Comparison of ENCODE assay signal across 24 cellular contexts in the genomic region with DNA sequence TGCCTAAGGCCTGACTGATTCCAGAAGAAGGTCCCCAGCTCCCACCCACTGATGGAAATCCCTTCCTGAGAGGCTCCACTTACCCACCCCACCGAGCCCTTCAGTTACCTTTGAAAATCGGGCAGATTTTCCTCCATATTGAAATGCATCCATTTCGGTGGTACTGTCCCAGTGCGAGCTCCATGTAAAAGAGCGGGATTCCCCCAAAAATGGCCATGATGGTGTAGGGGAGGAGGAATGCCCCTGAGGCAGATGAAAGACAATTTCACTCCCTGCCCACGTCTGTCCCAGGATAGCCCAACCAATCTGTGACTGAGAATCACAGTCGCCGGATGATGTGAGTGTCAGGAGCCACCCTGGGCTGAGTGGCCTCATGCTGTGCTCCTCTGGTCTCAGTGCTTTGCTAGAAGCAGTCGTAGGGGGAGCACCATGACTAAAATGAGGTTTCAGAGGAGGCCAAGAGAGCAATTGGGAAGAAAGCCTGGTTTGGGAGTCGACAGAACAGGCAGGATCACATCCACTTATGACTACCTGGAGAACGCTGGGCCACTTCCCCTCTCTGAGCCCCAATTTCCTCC. TPM values are rescaled to one million over a fixed set of nuclear protein-coding genes. Genes with fewer than 3 reads are reported as not detected.
DNase-seq lines count a peak whose midpoint lies in the region; ATAC-seq, FAIRE-seq and TF ChIP-seq lines count a peak whose summit lies in the region.
"Had no signal": no experiment of that assay in that cellular context is flagged by ENCODE, and none has a peak within 500 bp of the region (broad histone marks: within the 10 kb centered on the region; RNA-seq: fewer than 3 reads in every experiment).

No MANE protein-coding gene starts in this region.

- TF ChIP-seq POLR2A in GM12892 (IDR thresholded peaks at IDR 0.05; ENCODE audit: low read depth, low read length) (no peak), transverse colon (IDR thresholded peaks at IDR 0.05) (no peak)

- WGBS in mesendoderm (ENCODE audit: extremely low coverage, insufficient coverage, low lambda C conversion rate) = no CpG with 5 or more reads among the region's 11 CpGs
- WGBS in transverse colon (ENCODE audit: low coverage in 1 of 2), 2 donors = 79 to 89% methylated on average over 8 to 11 of the region's 11 CpGs

- H2BK15ac ChIP-seq in mesendoderm (replicated peaks; ENCODE audit: low read depth) = no peak overlapping the region

- H2AK5ac ChIP-seq in mesendoderm (ENCODE audit: low read length) = no peak overlapping the region

- CTCF ChIA-PET in Caco-2 (lab: Charles Lee) = interaction anchor here (0.7 kb wide), 1 partner anchor 24 kb away, joined by 3 read pairs; no protein-coding TSS in a partner anchor

- no peak for TF ChIP-seq EP300 in transverse colon (IDR thresholded peaks at IDR 0.05; ENCODE audit: low read depth)

- ATAC-seq in HG03045 (IDR thresholded peaks at IDR 0.05; ENCODE audit: unreplicated experiment) = peak; percentile 47

- H4K8ac ChIP-seq in mesendoderm (ENCODE audit: low read depth, low read length) = no peak overlapping the region

- no peak overlapping the region for H2BK120ac ChIP-seq in mesendoderm (ENCODE audit: low read depth, low read length)

- DNase-seq in Caco-2 = no peak
- no peak for DNase-seq in GM12892 (ENCODE audit: insufficient read length)
- DNase-seq in mesendoderm = peak; percentile 52
- DNase-seq in transverse colon = no peak
- no peak for DNase-seq in AG20443 (ENCODE audit: low spot score)
- DNase-seq in RPMI8226 = no peak
- DNase-seq: Calu3; CD4-positive, CD25-positive, alpha-beta regulatory T cell; DMS79; GDM1; GM23248; IMR-90; NCI-H1436 treated with DMSO at 0.1 percent for 48 hours; NCI-H2081 treated with DMSO at 0.1 percent for 48 hours; NCI-H226; NCI-H526; NK-92 treated with Interleukin-12 subunit alpha and Interleukin-12 subunit beta, amount 100 ng/mL, for 24 hours; OCI-M1; SW 1271 had no signal

- no TSS peak for BruUV-seq in Caco-2 (replicated peaks; lab: Mats Ljungman, UMichigan)

- H3K9me3 Mint-ChIP-seq in Caco-2 (ENCODE audit: unreplicated experiment) = peaks cover 10% of the 10 kb centered on the region
- H3K9me3 Mint-ChIP-seq: CD4-positive, CD25-positive, alpha-beta regulatory T cell had no signal

- H3K4me1 ChIP-seq in Caco-2 (peaks cover 41% of the 10 kb centered on the region), mesendoderm (ENCODE audit: control insufficient read depth, low read depth, low read length) (peaks cover 3% of the 10 kb centered on the region), transverse colon (no peaks in the 10 kb centered on the region)
- H3K4me1 ChIP-seq: SJSA1 had no signal

- H3K27ac ChIP-seq in mesendoderm (ENCODE audit: low read depth, low read length) (no peak overlapping the region), transverse colon (no peak overlapping the region)
- H3K27ac ChIP-seq: GM23248, RWPE1, SJSA1 had no signal

- H3K9ac ChIP-seq in mesendoderm (ENCODE audit: low read length) = no peak overlapping the region
- H3K9ac ChIP-seq: GM23248 had no signal

- no peak overlapping the region for H3K4ac ChIP-seq in mesendoderm (ENCODE audit: low read depth, low read length)

- peaks cover 40% of the 10 kb centered on the region for H3K4me1 Mint-ChIP-seq in Caco-2 (ENCODE audit: low read depth, unreplicated experiment)

- H3K4me2 ChIP-seq in mesendoderm (ENCODE audit: low read length) = no peak overlapping the region

- TF ChIP-seq CTCF in Caco-2 (IDR thresholded peaks at IDR 0.05; ENCODE audit: insufficient read depth in 1 of 2, low read depth in 1 of 2, low read length in 1 of 2, severe bottlenecking in 1 of 2, unreplicated experiment in 1 of 2) (no peak), transverse colon (IDR thresholded peaks at IDR 0.05) (no peak)

- H3K27ac Mint-ChIP-seq in Caco-2 (ENCODE audit: unreplicated experiment) = peak overlapping the region; percentile 83
- H3K27ac Mint-ChIP-seq: CD4-positive, CD25-positive, alpha-beta regulatory T cell had no signal

- no peak overlapping the region for H3K23ac ChIP-seq in mesendoderm (ENCODE audit: low read length)

- H3K56ac ChIP-seq in mesendoderm (ENCODE audit: low read length) = no peak overlapping the region

- intact Hi-C loops in Caco-2 (cut with micrococcal nuclease; ENCODE audit: unreplicated experiment) = no loop called here
- intact Hi-C loops in transverse colon (cut with DNase I; ENCODE audit: low total_unique reads) = loop anchor here (2.0 kb wide), 1 partner anchor 26 kb away; no protein-coding TSS in a partner anchor

- H3K18ac ChIP-seq in mesendoderm (ENCODE audit: low read length) = no peak overlapping the region

- H3K79me1 ChIP-seq in mesendoderm (ENCODE audit: low read length) = no peaks in the 10 kb centered on the region

- no peak overlapping the region for H4K5ac ChIP-seq in mesendoderm (ENCODE audit: low read length)

- peaks cover 22% of the 10 kb centered on the region for H3K36me3 Mint-ChIP-seq in Caco-2 (ENCODE audit: insufficient read depth, unreplicated experiment)
- H3K36me3 Mint-ChIP-seq: CD4-positive, CD25-positive, alpha-beta regulatory T cell had no signal

- H3K36me3 ChIP-seq in Caco-2 (ENCODE audit: control insufficient read depth, insufficient read depth, low read length) (no peaks in the 10 kb centered on the region; the same call in none of the 2 replicates), mesendoderm (ENCODE audit: control insufficient read depth, insufficient read depth, low read length) (no peaks in the 10 kb centered on the region), transverse colon (no peaks in the 10 kb centered on the region)
- H3K36me3 ChIP-seq: SJSA1 had no signal

- no peaks in the 10 kb centered on the region for H3K79me2 ChIP-seq in mesendoderm (ENCODE audit: control insufficient read depth, insufficient read depth, low read length)

- in situ Hi-C loops in transverse colon (cut with MboI; ENCODE audit: low pct_ligation_motif_present in 1 of 4, low pct_unique_long_range_greater_than_20kb in 1 of 4, low sequenced_read_pairs in 3 of 4) = no loop called here

- H3K4me3 Mint-ChIP-seq in Caco-2 (ENCODE audit: unreplicated experiment) = no peak overlapping the region
- H3K4me3 Mint-ChIP-seq: CD4-positive, CD25-positive, alpha-beta regulatory T cell had no signal

- H3K27me3 ChIP-seq in Caco-2 (replicated peaks; ENCODE audit: control insufficient read depth, insufficient read depth, low read length) = no peaks in the 10 kb centered on the region
- H3K27me3 ChIP-seq in mesendoderm (ENCODE audit: insufficient read depth, low read length, poor library complexity) = no peaks in the 10 kb centered on the region
- H3K27me3 ChIP-seq in transverse colon = no peaks in the 10 kb centered on the region
- H3K27me3 ChIP-seq: SJSA1 had no signal

- H3K4me3 ChIP-seq in Caco-2 (ENCODE audit: low read depth, low read length) = no peak overlapping the region
- no peak overlapping the region for H3K4me3 ChIP-seq in mesendoderm (ENCODE audit: low read length)
- H3K4me3 ChIP-seq in transverse colon = no peak overlapping the region
- H3K4me3 ChIP-seq: GM23248, SJSA1 had no signal

- no peaks in the 10 kb centered on the region for H3K27me3 Mint-ChIP-seq in Caco-2 (ENCODE audit: insufficient read depth, unreplicated experiment)

- H3K9me3 ChIP-seq in Caco-2 = no peaks in the 10 kb centered on the region
- H3K9me3 ChIP-seq in transverse colon = no peaks in the 10 kb centered on the region
- H3K9me3 ChIP-seq: SJSA1 had no signal

- peak; percentile 89 for FAIRE-seq in GM12892 (lab: Jason Lieb, UNC)
- FAIRE-seq: GM19239 had no signal

- POLR2A ChIA-PET in Caco-2 (lab: Charles Lee) = no interaction called here

- H2BK5ac ChIP-seq in mesendoderm (ENCODE audit: low read length) = no peak overlapping the region

RNA-seq across cellular contexts. Expression of gene SLC6A4, which starts 16.7 kb away (rescaled TPM):
- 15.0 and 20.6 TPM in 2 replicates for total RNA-seq in Caco-2 (2022)
- polyA plus RNA-seq in GM12892 (2012; ENCODE audit: missing spikeins) = 3.8 TPM
- polyA plus RNA-seq in mesendoderm (2013, experiment 1 of 2) = 0.03 TPM
- 0.08 TPM for polyA plus RNA-seq in mesendoderm (2013, experiment 2 of 2)
- total RNA-seq in transverse colon = 1 to 10 TPM in 1 of 4 donors, under 1 TPM in 1, not detected in 2; 0.16 to 4.8 TPM
- total RNA-seq: Calu3, GM23248, LHCN-M2, SJSA1 had no signal
- polyA plus RNA-seq: IMR-90 had no signal
